ENCODE assay signal across 1 cellular context in the genomic region with DNA sequence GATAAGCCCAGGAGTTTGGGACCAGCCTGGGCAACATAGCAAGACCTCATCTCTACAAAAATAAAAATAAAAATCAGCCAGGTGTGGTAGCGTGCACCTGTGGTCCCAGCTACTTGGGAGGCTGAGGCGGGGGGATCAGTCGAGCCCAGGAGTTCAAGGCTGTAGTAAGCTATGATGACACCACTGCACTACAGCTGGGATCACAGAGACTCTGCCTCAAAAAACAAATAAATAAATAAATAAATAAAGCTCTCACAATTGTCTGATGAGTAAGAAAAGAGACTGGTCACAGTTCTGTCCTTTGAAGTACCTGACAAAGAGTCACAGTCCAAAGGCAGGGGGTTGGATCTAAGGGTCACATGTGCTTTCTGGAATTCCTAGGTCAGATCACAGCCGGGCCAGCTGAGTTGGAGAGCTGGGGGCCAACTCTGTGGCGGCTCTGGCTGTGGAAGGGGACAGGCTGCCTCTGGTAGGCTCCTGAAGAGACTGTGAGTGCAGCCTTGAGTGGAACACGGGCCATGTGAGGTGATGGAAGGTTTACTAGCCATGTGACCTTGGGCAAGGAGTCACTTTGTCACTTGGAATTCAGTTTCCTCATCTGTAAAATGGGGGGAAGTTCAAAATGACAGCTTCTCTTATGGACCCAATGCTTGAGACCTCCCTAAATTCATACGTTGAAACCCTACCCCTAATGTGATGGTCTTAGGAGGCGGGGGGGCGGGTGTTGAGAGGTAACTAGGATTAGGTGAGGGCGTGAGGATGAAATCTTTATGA.
A peak's percentile ranks its signal among the peaks of the same experiment; 100 is the strongest.
TF ChIP-seq lines count a peak whose summit lies in the region.

No MANE protein-coding gene starts in this region.

TF ChIP-seq in HepG2, 621 proteins besides CTCF, POLR2A, EP300 and RAD21 (continued from another document and continues in another):
- TF ChIP-seq CHD4 (IDR thresholded peaks at IDR 0.05; ENCODE audit: borderline replicate concordance, low read length) (0 out of 2 replicates have a peak, but pooled peaks have one; percentile 48), ZNF441 (CRISPR knock-in tag; IDR thresholded peaks at IDR 0.05; ENCODE audit: borderline replicate concordance) (no peak), FOXJ3 (CRISPR knock-in tag; IDR thresholded peaks at IDR 0.05; ENCODE audit: borderline replicate concordance) (no peak), KDM5B (CRISPR knock-in tag; IDR thresholded peaks at IDR 0.05; ENCODE audit: borderline replicate concordance) (no peak), ZBTB26 (CRISPR knock-in tag; IDR thresholded peaks at IDR 0.05; ENCODE audit: borderline replicate concordance) (0 out of 2 replicates have a peak, but pooled peaks have one; percentile 20), CENPX (CRISPR knock-in tag; IDR thresholded peaks at IDR 0.05) (0 out of 2 replicates have a peak, but pooled peaks have one; percentile 26), NR2C2 (CRISPR knock-in tag; IDR thresholded peaks at IDR 0.05; ENCODE audit: borderline replicate concordance) (peak; percentile 36; the same call in 1 of the 2 replicates), KLF13 (CRISPR knock-in tag; IDR thresholded peaks at IDR 0.05) (no peak), TEAD2 (CRISPR knock-in tag; IDR thresholded peaks at IDR 0.05) (no peak), ZNF609 (CRISPR knock-in tag; IDR thresholded peaks at IDR 0.05; ENCODE audit: borderline replicate concordance) (0 out of 2 replicates have a peak, but pooled peaks have one; percentile 41), PAF1 (CRISPR knock-in tag; IDR thresholded peaks at IDR 0.05) (no peak), FOSL2 (CRISPR knock-in tag; IDR thresholded peaks at IDR 0.05) (peak; percentile 59), NFE2L1 (CRISPR knock-in tag; IDR thresholded peaks at IDR 0.05; ENCODE audit: borderline replicate concordance) (no peak), JUND (CRISPR knock-in tag; IDR thresholded peaks at IDR 0.05) (no peak), MED1 (CRISPR knock-in tag; IDR thresholded peaks at IDR 0.05) (peak; percentile 36), EHMT2 (IDR thresholded peaks at IDR 0.05; ENCODE audit: borderline replicate concordance, low read depth, low read length) (0 out of 2 replicates have a peak, but pooled peaks have one; percentile 18), MEIS2 (CRISPR knock-in tag; IDR thresholded peaks at IDR 0.05) (no peak), ZNF589 (CRISPR knock-in tag; conservative IDR thresholded peaks at IDR 0.05) (no peak), ZFP90 (CRISPR knock-in tag; IDR thresholded peaks at IDR 0.05; ENCODE audit: borderline replicate concordance) (no peak), ARID4A (CRISPR knock-in tag; IDR thresholded peaks at IDR 0.05; ENCODE audit: borderline replicate concordance) (peak; percentile 24; the same call in 1 of the 2 replicates), SAP130 (CRISPR knock-in tag; IDR thresholded peaks at IDR 0.05; ENCODE audit: low read depth) (peak; percentile 79), MYC (CRISPR knock-in tag; IDR thresholded peaks at IDR 0.05; ENCODE audit: borderline replicate concordance) (no peak; the same call in 1 of the 2 replicates), ZBTB42 (CRISPR knock-in tag; IDR thresholded peaks at IDR 0.05) (no peak), CEBPG (CRISPR knock-in tag; IDR thresholded peaks at IDR 0.05) (peak; percentile 29), SOX5 (CRISPR knock-in tag; IDR thresholded peaks at IDR 0.05; ENCODE audit: borderline replicate concordance) (peak; percentile 98), JARID2 (CRISPR knock-in tag; IDR thresholded peaks at IDR 0.05; ENCODE audit: insufficient replicate concordance) (no peak), ZNF563 (CRISPR knock-in tag; IDR thresholded peaks at IDR 0.05) (no peak), SMAD1 (CRISPR knock-in tag; IDR thresholded peaks at IDR 0.05; ENCODE audit: borderline replicate concordance, low read depth) (no peak), ZNF678 (CRISPR knock-in tag; IDR thresholded peaks at IDR 0.05) (no peak), ZNF570 (CRISPR knock-in tag; IDR thresholded peaks at IDR 0.05; ENCODE audit: borderline replicate concordance) (no peak), ZNF788 (CRISPR knock-in tag; IDR thresholded peaks at IDR 0.05; ENCODE audit: borderline replicate concordance) (peak; percentile 56; the same call in 1 of the 2 replicates), POGZ (CRISPR knock-in tag; IDR thresholded peaks at IDR 0.05) (no peak), ZNF431 (CRISPR knock-in tag; IDR thresholded peaks at IDR 0.05; ENCODE audit: borderline replicate concordance, low read depth) (no peak), ZNF124 (CRISPR knock-in tag; IDR thresholded peaks at IDR 0.05) (no peak), RBAK (CRISPR knock-in tag; IDR thresholded peaks at IDR 0.05) (0 out of 2 replicates have a peak, but pooled peaks have one; percentile 14), POLR2G (IDR thresholded peaks at IDR 0.05; ENCODE audit: low read depth, low read length) (no peak)
- TF ChIP-seq, protein P1, sequence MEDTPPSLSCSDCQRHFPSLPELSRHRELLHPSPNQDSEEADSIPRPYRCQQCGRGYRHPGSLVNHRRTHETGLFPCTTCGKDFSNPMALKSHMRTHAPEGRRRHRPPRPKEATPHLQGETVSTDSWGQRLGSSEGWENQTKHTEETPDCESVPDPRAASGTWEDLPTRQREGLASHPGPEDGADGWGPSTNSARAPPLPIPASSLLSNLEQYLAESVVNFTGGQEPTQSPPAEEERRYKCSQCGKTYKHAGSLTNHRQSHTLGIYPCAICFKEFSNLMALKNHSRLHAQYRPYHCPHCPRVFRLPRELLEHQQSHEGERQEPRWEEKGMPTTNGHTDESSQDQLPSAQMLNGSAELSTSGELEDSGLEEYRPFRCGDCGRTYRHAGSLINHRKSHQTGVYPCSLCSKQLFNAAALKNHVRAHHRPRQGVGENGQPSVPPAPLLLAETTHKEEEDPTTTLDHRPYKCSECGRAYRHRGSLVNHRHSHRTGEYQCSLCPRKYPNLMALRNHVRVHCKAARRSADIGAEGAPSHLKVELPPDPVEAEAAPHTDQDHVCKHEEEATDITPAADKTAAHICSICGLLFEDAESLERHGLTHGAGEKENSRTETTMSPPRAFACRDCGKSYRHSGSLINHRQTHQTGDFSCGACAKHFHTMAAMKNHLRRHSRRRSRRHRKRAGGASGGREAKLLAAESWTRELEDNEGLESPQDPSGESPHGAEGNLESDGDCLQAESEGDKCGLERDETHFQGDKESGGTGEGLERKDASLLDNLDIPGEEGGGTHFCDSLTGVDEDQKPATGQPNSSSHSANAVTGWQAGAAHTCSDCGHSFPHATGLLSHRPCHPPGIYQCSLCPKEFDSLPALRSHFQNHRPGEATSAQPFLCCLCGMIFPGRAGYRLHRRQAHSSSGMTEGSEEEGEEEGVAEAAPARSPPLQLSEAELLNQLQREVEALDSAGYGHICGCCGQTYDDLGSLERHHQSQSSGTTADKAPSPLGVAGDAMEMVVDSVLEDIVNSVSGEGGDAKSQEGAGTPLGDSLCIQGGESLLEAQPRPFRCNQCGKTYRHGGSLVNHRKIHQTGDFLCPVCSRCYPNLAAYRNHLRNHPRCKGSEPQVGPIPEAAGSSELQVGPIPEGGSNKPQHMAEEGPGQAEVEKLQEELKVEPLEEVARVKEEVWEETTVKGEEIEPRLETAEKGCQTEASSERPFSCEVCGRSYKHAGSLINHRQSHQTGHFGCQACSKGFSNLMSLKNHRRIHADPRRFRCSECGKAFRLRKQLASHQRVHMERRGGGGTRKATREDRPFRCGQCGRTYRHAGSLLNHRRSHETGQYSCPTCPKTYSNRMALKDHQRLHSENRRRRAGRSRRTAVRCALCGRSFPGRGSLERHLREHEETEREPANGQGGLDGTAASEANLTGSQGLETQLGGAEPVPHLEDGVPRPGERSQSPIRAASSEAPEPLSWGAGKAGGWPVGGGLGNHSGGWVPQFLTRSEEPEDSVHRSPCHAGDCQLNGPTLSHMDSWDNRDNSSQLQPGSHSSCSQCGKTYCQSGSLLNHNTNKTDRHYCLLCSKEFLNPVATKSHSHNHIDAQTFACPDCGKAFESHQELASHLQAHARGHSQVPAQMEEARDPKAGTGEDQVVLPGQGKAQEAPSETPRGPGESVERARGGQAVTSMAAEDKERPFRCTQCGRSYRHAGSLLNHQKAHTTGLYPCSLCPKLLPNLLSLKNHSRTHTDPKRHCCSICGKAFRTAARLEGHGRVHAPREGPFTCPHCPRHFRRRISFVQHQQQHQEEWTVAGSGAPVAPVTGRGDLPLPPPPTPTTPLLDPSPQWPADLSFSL (CRISPR knock-in tag; IDR thresholded peaks at IDR 0.05): no peak
- TF ChIP-seq, protein P2, sequence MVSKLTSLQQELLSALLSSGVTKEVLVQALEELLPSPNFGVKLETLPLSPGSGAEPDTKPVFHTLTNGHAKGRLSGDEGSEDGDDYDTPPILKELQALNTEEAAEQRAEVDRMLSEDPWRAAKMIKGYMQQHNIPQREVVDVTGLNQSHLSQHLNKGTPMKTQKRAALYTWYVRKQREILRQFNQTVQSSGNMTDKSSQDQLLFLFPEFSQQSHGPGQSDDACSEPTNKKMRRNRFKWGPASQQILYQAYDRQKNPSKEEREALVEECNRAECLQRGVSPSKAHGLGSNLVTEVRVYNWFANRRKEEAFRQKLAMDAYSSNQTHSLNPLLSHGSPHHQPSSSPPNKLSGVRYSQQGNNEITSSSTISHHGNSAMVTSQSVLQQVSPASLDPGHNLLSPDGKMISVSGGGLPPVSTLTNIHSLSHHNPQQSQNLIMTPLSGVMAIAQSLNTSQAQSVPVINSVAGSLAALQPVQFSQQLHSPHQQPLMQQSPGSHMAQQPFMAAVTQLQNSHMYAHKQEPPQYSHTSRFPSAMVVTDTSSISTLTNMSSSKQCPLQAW (CRISPR knock-in tag; IDR thresholded peaks at IDR 0.05): no peak
- TF ChIP-seq, protein P3, sequence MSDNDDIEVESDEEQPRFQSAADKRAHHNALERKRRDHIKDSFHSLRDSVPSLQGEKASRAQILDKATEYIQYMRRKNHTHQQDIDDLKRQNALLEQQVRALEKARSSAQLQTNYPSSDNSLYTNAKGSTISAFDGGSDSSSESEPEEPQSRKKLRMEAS (IDR thresholded peaks at IDR 0.05): no peak; the same call in 1 of the 2 replicates
